ENCODE assay signal across 23 cellular contexts in the genomic region with DNA sequence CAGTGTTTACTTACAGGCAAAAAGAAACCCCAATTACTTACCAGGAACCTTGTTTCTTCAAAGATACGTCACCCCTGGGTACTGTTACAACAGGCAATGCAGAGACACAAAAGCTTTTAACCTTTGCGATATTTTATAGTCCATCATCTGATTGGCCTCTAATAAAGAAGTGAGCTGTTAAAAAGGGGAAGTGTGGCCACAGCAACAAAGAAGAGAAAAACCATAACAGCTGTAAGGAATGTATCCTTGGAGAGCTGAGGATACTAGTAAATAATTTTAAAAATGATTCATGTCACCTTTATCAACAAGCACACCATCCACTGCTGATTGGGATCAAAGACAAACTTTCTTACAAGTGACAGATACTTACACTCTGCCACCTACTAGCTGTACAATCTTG. TPM values are rescaled to one million over a fixed set of nuclear protein-coding genes. Genes with fewer than 3 reads are reported as not detected.
"Had no signal": no experiment of that assay in that cellular context is flagged by ENCODE, and none has a peak within 500 bp of the region (broad histone marks: within the 10 kb centered on the region; RNA-seq: fewer than 3 reads in every experiment).

No MANE protein-coding gene starts in this region.

- DNase-seq: effector memory CD4-positive, alpha-beta T cell; foreskin keratinocyte; heart left ventricle; kidney; natural killer cell; occipital lobe; ovary; posterior cingulate gyrus; psoas muscle; right cardiac atrium; sigmoid colon; stimulated activated CD4-positive, alpha-beta T cell treated with anti-CD3 and anti-CD28 coated beads, Interleukin-2, amount 100 ng/mL, for 24 hours; stimulated activated CD4-positive, alpha-beta T cell treated with anti-CD3 and anti-CD28 coated beads, Interleukin-4, amount 100 ng/mL, for 24 hours; stimulated activated naive CD4-positive, alpha-beta T cell treated with Interleukin-2 at 50 U/mL for 16 hours; stomach; thyroid gland had no signal

- ATAC-seq: foreskin keratinocyte; gastroesophageal sphincter; heart left ventricle; left lobe of liver; natural killer cell; psoas muscle; right cardiac atrium; stimulated activated effector memory CD8-positive, alpha-beta T cell treated with anti-CD3 and anti-CD28 coated beads, Interleukin-12 subunit alpha, Interleukin-12 subunit beta, amount 100 ng/mL, for 72 hours had no signal

- FAIRE-seq: endothelial cell of umbilical vein, kidney had no signal

RNA-seq across cellular contexts. Expression of a gene that starts 14.1 kb away (rescaled TPM):
- polyA plus RNA-seq: endothelial cell of umbilical vein, fibroblast of lung, foreskin keratinocyte, liver, lung, ovary had no signal

RNA-seq across cellular contexts. Expression of a gene that starts 52.1 kb away (rescaled TPM):
- polyA plus RNA-seq: endothelial cell of umbilical vein, foreskin keratinocyte, liver, lung, ovary, psoas muscle, stomach had no signal
